2 cellular contexts compared by ENCODE assay signal in genomic region chr17:49984283-49984682, GRCh38.
TF ChIP-seq lines count a peak whose summit lies in the region.

No MANE protein-coding gene starts in this region.

TF ChIP-seq in A549, 52 proteins besides CTCF, POLR2A, EP300 and RAD21:
- TF ChIP-seq MAFK (IDR thresholded peaks at IDR 0.05; ENCODE audit: partially characterized antibody) (peak; percentile 96), SREBF2 (IDR thresholded peaks at IDR 0.05) (no peak)

TF ChIP-seq in K562, 482 proteins besides CTCF, POLR2A, EP300 and RAD21:
- TF ChIP-seq NR4A1 (CRISPR knock-in tag; IDR thresholded peaks at IDR 0.05), result no peak
- TF ChIP-seq NR4A1 (tag; IDR thresholded peaks at IDR 0.05), result no peak
- TF ChIP-seq C11orf30 (IDR thresholded peaks at IDR 0.05; ENCODE audit: low read depth), result peak; percentile 69; the same call in 1 of the 2 replicates
- peak; percentile 33; the same call in 1 of the 2 replicates for TF ChIP-seq MAFF (IDR thresholded peaks at IDR 0.05; ENCODE audit: low read length)
- peak; percentile 72 for TF ChIP-seq MAFG (tag; conservative IDR thresholded peaks at IDR 0.05)
- TF ChIP-seq HLTF (IDR thresholded peaks at IDR 0.05), result no peak
- peak; percentile 36; the same call in 1 of the 2 replicates for TF ChIP-seq MAFK (IDR thresholded peaks at IDR 0.05; ENCODE audit: low read length)
- no peak for TF ChIP-seq TBL1XR1 (IDR thresholded peaks at IDR 0.05; ENCODE audit: low read length in 2 of 2)
- TF ChIP-seq ZNF316 (IDR thresholded peaks at IDR 0.05), result peak; percentile 71
- no peak for TF ChIP-seq HES1 (IDR thresholded peaks at IDR 0.05; ENCODE audit: low read depth)
TF ChIP-seq in K562: peak in this region for 5.
